ENCODE assay signal across 1 cellular context in the genomic region with DNA sequence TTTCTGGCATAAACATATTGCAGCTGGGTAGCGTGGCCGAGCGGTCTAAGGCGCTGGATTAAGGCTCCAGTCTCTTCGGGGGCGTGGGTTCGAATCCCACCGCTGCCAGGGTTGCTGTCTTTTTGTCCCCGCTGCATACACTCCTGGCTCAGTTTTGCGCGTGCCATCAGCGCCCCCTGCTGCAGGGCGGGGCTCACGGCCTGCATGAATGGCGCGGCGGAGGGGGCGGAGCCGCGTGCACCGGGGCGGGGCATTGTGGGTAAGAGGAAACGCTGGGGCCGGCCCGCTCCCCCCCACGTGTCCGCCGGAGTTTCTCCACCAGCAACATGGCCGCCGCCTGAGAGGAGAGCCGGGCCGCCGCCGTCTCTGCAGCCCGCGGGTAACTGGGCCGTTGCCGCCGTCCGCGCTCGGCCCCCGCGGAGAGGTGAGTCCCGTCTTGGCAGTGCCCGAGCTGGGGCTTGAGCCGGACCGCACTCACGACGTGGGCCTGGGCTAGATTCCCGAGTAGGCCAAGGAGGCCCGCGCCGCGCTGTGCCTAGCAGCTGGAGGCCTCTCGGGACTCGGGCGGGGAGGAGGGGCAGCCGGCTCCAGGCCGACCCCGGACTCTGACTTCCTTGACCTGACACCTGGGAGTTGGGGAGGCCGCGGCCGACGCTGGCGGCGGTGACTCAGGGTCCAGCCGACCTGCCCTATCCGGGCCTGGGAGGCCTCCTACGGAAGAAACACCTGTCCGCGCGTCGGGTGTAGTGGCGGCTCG.
TF ChIP-seq lines count a peak whose summit lies in the region.

A gene with protein sequence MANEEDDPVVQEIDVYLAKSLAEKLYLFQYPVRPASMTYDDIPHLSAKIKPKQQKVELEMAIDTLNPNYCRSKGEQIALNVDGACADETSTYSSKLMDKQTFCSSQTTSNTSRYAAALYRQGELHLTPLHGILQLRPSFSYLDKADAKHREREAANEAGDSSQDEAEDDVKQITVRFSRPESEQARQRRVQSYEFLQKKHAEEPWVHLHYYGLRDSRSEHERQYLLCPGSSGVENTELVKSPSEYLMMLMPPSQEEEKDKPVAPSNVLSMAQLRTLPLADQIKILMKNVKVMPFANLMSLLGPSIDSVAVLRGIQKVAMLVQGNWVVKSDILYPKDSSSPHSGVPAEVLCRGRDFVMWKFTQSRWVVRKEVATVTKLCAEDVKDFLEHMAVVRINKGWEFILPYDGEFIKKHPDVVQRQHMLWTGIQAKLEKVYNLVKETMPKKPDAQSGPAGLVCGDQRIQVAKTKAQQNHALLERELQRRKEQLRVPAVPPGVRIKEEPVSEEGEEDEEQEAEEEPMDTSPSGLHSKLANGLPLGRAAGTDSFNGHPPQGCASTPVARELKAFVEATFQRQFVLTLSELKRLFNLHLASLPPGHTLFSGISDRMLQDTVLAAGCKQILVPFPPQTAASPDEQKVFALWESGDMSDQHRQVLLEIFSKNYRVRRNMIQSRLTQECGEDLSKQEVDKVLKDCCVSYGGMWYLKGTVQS (plus strand): TSS at position 296 of the 757 bp plus-strand sequence. CDS start 5,560 bp downstream, outside the sequence.

TF ChIP-seq in WTC11, 78 proteins besides CTCF, POLR2A, EP300 and RAD21 (continued from another document):
- TF ChIP-seq TEAD1 (CRISPR knock-in tag; IDR thresholded peaks at IDR 0.05), result peak; percentile 43; the same call in 1 of the 2 replicates
- TF ChIP-seq CREB1 (CRISPR knock-in tag; IDR thresholded peaks at IDR 0.05), result no peak
- peak; percentile 84 for TF ChIP-seq NFE2L1 (CRISPR knock-in tag; IDR thresholded peaks at IDR 0.05)
- no peak; the same call in 1 of the 2 replicates for TF ChIP-seq NFYB (CRISPR knock-in tag; conservative IDR thresholded peaks at IDR 0.05; ENCODE audit: low read depth)
- TF ChIP-seq, protein P1, sequence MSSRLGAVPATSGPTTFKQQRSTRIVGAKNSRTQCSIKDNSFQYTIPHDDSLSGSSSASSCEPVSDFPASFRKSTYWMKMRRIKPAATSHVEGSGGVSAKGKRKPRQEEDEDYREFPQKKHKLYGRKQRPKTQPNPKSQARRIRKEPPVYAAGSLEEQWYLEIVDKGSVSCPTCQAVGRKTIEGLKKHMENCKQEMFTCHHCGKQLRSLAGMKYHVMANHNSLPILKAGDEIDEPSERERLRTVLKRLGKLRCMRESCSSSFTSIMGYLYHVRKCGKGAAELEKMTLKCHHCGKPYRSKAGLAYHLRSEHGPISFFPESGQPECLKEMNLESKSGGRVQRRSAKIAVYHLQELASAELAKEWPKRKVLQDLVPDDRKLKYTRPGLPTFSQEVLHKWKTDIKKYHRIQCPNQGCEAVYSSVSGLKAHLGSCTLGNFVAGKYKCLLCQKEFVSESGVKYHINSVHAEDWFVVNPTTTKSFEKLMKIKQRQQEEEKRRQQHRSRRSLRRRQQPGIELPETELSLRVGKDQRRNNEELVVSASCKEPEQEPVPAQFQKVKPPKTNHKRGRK (CRISPR knock-in tag; IDR thresholded peaks at IDR 0.05; ENCODE audit: borderline replicate concordance), result 0 out of 2 replicates have a peak, but pooled peaks have one; percentile 27
- peak; percentile 93 for TF ChIP-seq GABPB1 (CRISPR knock-in tag; IDR thresholded peaks at IDR 0.05)
- TF ChIP-seq, protein P2, sequence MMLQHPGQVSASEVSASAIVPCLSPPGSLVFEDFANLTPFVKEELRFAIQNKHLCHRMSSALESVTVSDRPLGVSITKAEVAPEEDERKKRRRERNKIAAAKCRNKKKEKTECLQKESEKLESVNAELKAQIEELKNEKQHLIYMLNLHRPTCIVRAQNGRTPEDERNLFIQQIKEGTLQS (CRISPR knock-in tag; conservative IDR thresholded peaks at IDR 0.05), result no peak
- TF ChIP-seq, protein P3, sequence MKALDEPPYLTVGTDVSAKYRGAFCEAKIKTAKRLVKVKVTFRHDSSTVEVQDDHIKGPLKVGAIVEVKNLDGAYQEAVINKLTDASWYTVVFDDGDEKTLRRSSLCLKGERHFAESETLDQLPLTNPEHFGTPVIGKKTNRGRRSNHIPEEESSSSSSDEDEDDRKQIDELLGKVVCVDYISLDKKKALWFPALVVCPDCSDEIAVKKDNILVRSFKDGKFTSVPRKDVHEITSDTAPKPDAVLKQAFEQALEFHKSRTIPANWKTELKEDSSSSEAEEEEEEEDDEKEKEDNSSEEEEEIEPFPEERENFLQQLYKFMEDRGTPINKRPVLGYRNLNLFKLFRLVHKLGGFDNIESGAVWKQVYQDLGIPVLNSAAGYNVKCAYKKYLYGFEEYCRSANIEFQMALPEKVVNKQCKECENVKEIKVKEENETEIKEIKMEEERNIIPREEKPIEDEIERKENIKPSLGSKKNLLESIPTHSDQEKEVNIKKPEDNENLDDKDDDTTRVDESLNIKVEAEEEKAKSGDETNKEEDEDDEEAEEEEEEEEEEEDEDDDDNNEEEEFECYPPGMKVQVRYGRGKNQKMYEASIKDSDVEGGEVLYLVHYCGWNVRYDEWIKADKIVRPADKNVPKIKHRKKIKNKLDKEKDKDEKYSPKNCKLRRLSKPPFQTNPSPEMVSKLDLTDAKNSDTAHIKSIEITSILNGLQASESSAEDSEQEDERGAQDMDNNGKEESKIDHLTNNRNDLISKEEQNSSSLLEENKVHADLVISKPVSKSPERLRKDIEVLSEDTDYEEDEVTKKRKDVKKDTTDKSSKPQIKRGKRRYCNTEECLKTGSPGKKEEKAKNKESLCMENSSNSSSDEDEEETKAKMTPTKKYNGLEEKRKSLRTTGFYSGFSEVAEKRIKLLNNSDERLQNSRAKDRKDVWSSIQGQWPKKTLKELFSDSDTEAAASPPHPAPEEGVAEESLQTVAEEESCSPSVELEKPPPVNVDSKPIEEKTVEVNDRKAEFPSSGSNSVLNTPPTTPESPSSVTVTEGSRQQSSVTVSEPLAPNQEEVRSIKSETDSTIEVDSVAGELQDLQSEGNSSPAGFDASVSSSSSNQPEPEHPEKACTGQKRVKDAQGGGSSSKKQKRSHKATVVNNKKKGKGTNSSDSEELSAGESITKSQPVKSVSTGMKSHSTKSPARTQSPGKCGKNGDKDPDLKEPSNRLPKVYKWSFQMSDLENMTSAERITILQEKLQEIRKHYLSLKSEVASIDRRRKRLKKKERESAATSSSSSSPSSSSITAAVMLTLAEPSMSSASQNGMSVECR (CRISPR knock-in tag; IDR thresholded peaks at IDR 0.05; ENCODE audit: borderline replicate concordance), result peak; percentile 92; the same call in 1 of the 2 replicates
- TF ChIP-seq, protein P4, sequence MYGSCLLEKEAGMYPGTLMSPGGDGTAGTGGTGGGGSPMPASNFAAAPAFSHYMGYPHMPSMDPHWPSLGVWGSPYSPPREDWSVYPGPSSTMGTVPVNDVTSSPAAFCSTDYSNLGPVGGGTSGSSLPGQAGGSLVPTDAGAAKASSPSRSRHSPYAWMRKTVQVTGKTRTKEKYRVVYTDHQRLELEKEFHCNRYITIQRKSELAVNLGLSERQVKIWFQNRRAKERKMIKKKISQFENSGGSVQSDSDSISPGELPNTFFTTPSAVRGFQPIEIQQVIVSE (CRISPR knock-in tag; IDR thresholded peaks at IDR 0.05; ENCODE audit: borderline replicate concordance), result no peak
- peak; percentile 47; the same call in 1 of the 2 replicates for TF ChIP-seq SMAD3 (CRISPR knock-in tag; IDR thresholded peaks at IDR 0.05; ENCODE audit: borderline replicate concordance)
- TF ChIP-seq CREM (CRISPR knock-in tag; IDR thresholded peaks at IDR 0.05), result peak; percentile 80
- TF ChIP-seq, protein P5, sequence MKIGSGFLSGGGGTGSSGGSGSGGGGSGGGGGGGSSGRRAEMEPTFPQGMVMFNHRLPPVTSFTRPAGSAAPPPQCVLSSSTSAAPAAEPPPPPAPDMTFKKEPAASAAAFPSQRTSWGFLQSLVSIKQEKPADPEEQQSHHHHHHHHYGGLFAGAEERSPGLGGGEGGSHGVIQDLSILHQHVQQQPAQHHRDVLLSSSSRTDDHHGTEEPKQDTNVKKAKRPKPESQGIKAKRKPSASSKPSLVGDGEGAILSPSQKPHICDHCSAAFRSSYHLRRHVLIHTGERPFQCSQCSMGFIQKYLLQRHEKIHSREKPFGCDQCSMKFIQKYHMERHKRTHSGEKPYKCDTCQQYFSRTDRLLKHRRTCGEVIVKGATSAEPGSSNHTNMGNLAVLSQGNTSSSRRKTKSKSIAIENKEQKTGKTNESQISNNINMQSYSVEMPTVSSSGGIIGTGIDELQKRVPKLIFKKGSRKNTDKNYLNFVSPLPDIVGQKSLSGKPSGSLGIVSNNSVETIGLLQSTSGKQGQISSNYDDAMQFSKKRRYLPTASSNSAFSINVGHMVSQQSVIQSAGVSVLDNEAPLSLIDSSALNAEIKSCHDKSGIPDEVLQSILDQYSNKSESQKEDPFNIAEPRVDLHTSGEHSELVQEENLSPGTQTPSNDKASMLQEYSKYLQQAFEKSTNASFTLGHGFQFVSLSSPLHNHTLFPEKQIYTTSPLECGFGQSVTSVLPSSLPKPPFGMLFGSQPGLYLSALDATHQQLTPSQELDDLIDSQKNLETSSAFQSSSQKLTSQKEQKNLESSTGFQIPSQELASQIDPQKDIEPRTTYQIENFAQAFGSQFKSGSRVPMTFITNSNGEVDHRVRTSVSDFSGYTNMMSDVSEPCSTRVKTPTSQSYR (CRISPR knock-in tag; IDR thresholded peaks at IDR 0.05), result 0 out of 2 replicates have a peak, but pooled peaks have one; percentile 26
- TF ChIP-seq, protein P6, sequence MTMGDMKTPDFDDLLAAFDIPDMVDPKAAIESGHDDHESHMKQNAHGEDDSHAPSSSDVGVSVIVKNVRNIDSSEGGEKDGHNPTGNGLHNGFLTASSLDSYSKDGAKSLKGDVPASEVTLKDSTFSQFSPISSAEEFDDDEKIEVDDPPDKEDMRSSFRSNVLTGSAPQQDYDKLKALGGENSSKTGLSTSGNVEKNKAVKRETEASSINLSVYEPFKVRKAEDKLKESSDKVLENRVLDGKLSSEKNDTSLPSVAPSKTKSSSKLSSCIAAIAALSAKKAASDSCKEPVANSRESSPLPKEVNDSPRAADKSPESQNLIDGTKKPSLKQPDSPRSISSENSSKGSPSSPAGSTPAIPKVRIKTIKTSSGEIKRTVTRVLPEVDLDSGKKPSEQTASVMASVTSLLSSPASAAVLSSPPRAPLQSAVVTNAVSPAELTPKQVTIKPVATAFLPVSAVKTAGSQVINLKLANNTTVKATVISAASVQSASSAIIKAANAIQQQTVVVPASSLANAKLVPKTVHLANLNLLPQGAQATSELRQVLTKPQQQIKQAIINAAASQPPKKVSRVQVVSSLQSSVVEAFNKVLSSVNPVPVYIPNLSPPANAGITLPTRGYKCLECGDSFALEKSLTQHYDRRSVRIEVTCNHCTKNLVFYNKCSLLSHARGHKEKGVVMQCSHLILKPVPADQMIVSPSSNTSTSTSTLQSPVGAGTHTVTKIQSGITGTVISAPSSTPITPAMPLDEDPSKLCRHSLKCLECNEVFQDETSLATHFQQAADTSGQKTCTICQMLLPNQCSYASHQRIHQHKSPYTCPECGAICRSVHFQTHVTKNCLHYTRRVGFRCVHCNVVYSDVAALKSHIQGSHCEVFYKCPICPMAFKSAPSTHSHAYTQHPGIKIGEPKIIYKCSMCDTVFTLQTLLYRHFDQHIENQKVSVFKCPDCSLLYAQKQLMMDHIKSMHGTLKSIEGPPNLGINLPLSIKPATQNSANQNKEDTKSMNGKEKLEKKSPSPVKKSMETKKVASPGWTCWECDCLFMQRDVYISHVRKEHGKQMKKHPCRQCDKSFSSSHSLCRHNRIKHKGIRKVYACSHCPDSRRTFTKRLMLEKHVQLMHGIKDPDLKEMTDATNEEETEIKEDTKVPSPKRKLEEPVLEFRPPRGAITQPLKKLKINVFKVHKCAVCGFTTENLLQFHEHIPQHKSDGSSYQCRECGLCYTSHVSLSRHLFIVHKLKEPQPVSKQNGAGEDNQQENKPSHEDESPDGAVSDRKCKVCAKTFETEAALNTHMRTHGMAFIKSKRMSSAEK (CRISPR knock-in tag; IDR thresholded peaks at IDR 0.05; ENCODE audit: borderline replicate concordance), result no peak
- peak; percentile 95 for TF ChIP-seq FOXP1 (CRISPR knock-in tag; IDR thresholded peaks at IDR 0.05; ENCODE audit: borderline replicate concordance)
- TF ChIP-seq, protein P7, sequence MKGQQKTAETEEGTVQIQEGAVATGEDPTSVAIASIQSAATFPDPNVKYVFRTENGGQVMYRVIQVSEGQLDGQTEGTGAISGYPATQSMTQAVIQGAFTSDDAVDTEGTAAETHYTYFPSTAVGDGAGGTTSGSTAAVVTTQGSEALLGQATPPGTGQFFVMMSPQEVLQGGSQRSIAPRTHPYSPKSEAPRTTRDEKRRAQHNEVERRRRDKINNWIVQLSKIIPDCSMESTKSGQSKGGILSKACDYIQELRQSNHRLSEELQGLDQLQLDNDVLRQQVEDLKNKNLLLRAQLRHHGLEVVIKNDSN (CRISPR knock-in tag; IDR thresholded peaks at IDR 0.05), result peak; percentile 92
- TF ChIP-seq SMAD4 (CRISPR knock-in tag; IDR thresholded peaks at IDR 0.05), result 0 out of 2 replicates have a peak, but pooled peaks have one; percentile 64
- TF ChIP-seq, protein P8, sequence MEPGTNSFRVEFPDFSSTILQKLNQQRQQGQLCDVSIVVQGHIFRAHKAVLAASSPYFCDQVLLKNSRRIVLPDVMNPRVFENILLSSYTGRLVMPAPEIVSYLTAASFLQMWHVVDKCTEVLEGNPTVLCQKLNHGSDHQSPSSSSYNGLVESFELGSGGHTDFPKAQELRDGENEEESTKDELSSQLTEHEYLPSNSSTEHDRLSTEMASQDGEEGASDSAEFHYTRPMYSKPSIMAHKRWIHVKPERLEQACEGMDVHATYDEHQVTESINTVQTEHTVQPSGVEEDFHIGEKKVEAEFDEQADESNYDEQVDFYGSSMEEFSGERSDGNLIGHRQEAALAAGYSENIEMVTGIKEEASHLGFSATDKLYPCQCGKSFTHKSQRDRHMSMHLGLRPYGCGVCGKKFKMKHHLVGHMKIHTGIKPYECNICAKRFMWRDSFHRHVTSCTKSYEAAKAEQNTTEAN (CRISPR knock-in tag; IDR thresholded peaks at IDR 0.05), result peak; percentile 96
- peak; percentile 90 for TF ChIP-seq ELF4 (CRISPR knock-in tag; IDR thresholded peaks at IDR 0.05; ENCODE audit: low read depth)
